Comparison of ENCODE assay signal across 21 cellular contexts in the genomic region with DNA sequence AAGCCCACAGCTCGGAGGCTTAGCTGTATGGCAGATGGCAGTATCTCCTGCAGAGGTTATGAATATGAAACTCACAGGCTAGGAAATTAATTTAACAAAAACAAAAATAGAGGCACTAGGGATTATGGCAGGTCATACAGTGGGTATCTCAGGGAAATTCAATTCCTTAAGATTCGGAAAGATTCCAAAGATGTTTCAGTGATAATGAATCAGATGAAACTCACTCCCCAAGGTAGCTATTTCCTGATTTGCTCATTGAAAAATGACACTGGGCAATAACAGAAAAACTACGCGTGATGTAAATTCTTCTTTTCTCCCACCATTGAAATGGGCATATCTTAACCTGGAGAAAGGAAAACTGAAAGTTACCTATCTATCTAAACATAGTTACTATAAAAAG.
"Had no signal": no experiment of that assay in that cellular context is flagged by ENCODE, and none has a peak within 500 bp of the region (broad histone marks: within the 10 kb centered on the region; RNA-seq: fewer than 3 reads in every experiment).

No MANE protein-coding gene starts in this region.

- H3K4me1 ChIP-seq: prostate gland, spleen, upper lobe of left lung had no signal

- H3K4me1 Mint-ChIP-seq: activated naive CD8-positive, alpha-beta T cell treated with anti-CD3 and anti-CD28 coated beads for 36 hours; memory B cell had no signal

- DNase-seq: activated CD4-positive, alpha-beta T cell treated with anti-CD3 and anti-CD28 coated beads, Interleukin-2, amount 50 U/mL, for 4 hours; activated CD8-positive, alpha-beta memory T cell treated with anti-CD3 and anti-CD28 coated beads, Interleukin-2, amount 50 U/mL, for 48 hours; activated naive CD4-positive, alpha-beta T cell treated with Interleukin-2 at 50 U/mL for 16 hours; activated naive CD8-positive, alpha-beta T cell treated with anti-CD3 and anti-CD28 coated beads for 36 hours; activated T-cell treated with anti-CD3 and anti-CD28 coated beads, Interleukin-2, amount 50 U/mL, for 4 hours; amniotic stem cell; cerebellar nuclear complex; foreskin melanocyte; hippocampal formation; left colon; occipital lobe; spleen; stimulated activated CD4-positive, alpha-beta T cell treated with anti-CD3 and anti-CD28 coated beads, Interleukin-4, amount 100 ng/mL, for 24 hours; stimulated activated naive CD4-positive, alpha-beta T cell treated with Interleukin-2 at 50 U/mL for 16 hours; T1000; upper lobe of left lung had no signal

- H3K27ac ChIP-seq: prostate gland, spleen, thoracic aorta, upper lobe of left lung had no signal

- H3K27ac Mint-ChIP-seq: activated naive CD8-positive, alpha-beta T cell treated with anti-CD3 and anti-CD28 coated beads for 36 hours; memory B cell; WTC11 had no signal

- FAIRE-seq: endometrium had no signal

- H3K4me3 ChIP-seq: prostate gland, spleen, thoracic aorta, upper lobe of left lung had no signal

- H3K36me3 ChIP-seq: prostate gland, spleen, thoracic aorta, upper lobe of left lung had no signal

- H3K27me3 ChIP-seq: spleen, upper lobe of left lung had no signal

- H3K9me3 Mint-ChIP-seq: activated T-cell treated with anti-CD3 and anti-CD28 coated beads, Interleukin-2, amount 50 U/mL, for 4 hours; memory B cell had no signal

- H3K4me3 Mint-ChIP-seq: activated naive CD8-positive, alpha-beta T cell treated with anti-CD3 and anti-CD28 coated beads for 36 hours; activated T-cell treated with anti-CD3 and anti-CD28 coated beads, Interleukin-2, amount 50 U/mL, for 4 hours; memory B cell; WTC11 had no signal

- ATAC-seq: activated T-cell treated with anti-CD3 and anti-CD28 coated beads, Interleukin-2, amount 50 U/mL, for 4 hours; left colon had no signal

- H3K36me3 Mint-ChIP-seq: activated naive CD8-positive, alpha-beta T cell treated with anti-CD3 and anti-CD28 coated beads for 36 hours; memory B cell had no signal

- H3K9me3 ChIP-seq: prostate gland, thoracic aorta, upper lobe of left lung had no signal
